In genomic region chr11:123479048-123479837, GRCh38 we compare ENCODE assay signal across 8 cellular contexts. TPM values are rescaled to one million over a fixed set of nuclear protein-coding genes. Genes with fewer than 3 reads are reported as not detected.
DNase-seq lines count a peak whose midpoint lies in the region; ATAC-seq and TF ChIP-seq lines count a peak whose summit lies in the region.

No MANE protein-coding gene starts in this region.

- TF ChIP-seq POLR2A in NB4 (IDR thresholded peaks at IDR 0.05; ENCODE audit: extremely low read depth, insufficient read length): no peak

- no peak overlapping the region for H3K4me2 ChIP-seq in mesenchymal stem cell (ENCODE audit: low read length, poor library complexity, severe bottlenecking)

- no peak overlapping the region for H2AFZ ChIP-seq in mesenchymal stem cell (ENCODE audit: low read depth, low read length)

- H2BK120ac ChIP-seq in mesenchymal stem cell (ENCODE audit: low read depth, low read length): no peak overlapping the region

- no peak overlapping the region for H3K23ac ChIP-seq in mesenchymal stem cell (ENCODE audit: low read length in 2 of 2)

- H3K79me1 ChIP-seq in mesenchymal stem cell (replicated peaks; ENCODE audit: low read length, poor library complexity, severe bottlenecking): no peaks in the 10 kb centered on the region

- peak overlapping the region; percentile 39 for H3K9ac ChIP-seq in mesenchymal stem cell (ENCODE audit: low read length)

- peak; percentile 88 for DNase-seq in NB4 (ENCODE audit: low read depth)
- DNase-seq in mesenchymal stem cell: no peak
- no peak for DNase-seq in HK-2 (ENCODE audit: unreplicated experiment)
- DNase-seq in activated CD8-positive, alpha-beta memory T cell treated with anti-CD3 and anti-CD28 coated beads, Interleukin-2, amount 50 U/mL, for 4 hours: no peak
- DNase-seq in ascending aorta (ENCODE audit: low spot score in 2 of 2): no peak
- no peak for DNase-seq in AG20443 (ENCODE audit: low spot score)

- H2BK15ac ChIP-seq in mesenchymal stem cell (ENCODE audit: low read depth, poor library complexity, severe bottlenecking): no peak overlapping the region

- TF ChIP-seq CTCF in NB4 (IDR thresholded peaks at IDR 0.05; ENCODE audit: low read depth, low read length) (peak; percentile 12), ascending aorta (IDR thresholded peaks at IDR 0.05) (no peak)

- no peaks in the 10 kb centered on the region for H3K27me3 ChIP-seq in mesenchymal stem cell (ENCODE audit: control insufficient read depth in 1 of 2, insufficient read depth in 1 of 2, low read length in 2 of 2)
- no peaks in the 10 kb centered on the region for H3K27me3 ChIP-seq in ascending aorta

- H3K14ac ChIP-seq in mesenchymal stem cell (ENCODE audit: low read length in 2 of 2): no peak overlapping the region

- H3K9me3 ChIP-seq in mesenchymal stem cell (ENCODE audit: control insufficient read depth, low read length): no peaks in the 10 kb centered on the region
- no peaks in the 10 kb centered on the region for H3K9me3 ChIP-seq in ascending aorta

- ATAC-seq in GM18861 (IDR thresholded peaks at IDR 0.05; ENCODE audit: unreplicated experiment): peak; percentile 76
- ATAC-seq in HG02610 (IDR thresholded peaks at IDR 0.05; ENCODE audit: unreplicated experiment): peak; percentile 80

- H4K8ac ChIP-seq in mesenchymal stem cell (ENCODE audit: low read length): no peak overlapping the region

- no peak overlapping the region for H3K4ac ChIP-seq in mesenchymal stem cell (ENCODE audit: low read depth in 1 of 2, low read length in 2 of 2)

- H3K27ac ChIP-seq in mesenchymal stem cell (ENCODE audit: low read length, poor library complexity, severe bottlenecking): no peak overlapping the region
- H3K27ac ChIP-seq in ascending aorta: no peak overlapping the region

- no peak overlapping the region for H2BK12ac ChIP-seq in mesenchymal stem cell (ENCODE audit: low read length in 2 of 2)

- 81% methylated on average over 12 of the region's 12 CpGs for WGBS in mesenchymal stem cell

- H2BK5ac ChIP-seq in mesenchymal stem cell (ENCODE audit: low read depth, low read length, poor library complexity, severe bottlenecking): no peak overlapping the region

- H3K18ac ChIP-seq in mesenchymal stem cell (ENCODE audit: low read depth in 1 of 2, low read length in 2 of 2): no peak overlapping the region

- intact Hi-C loops in ascending aorta (cut with DNase I): loop anchor here (5.0 to 10.0 kb wide), 2 partner anchors 72 to 374 kb away; no protein-coding TSS in a partner anchor

- H4K91ac ChIP-seq in mesenchymal stem cell (ENCODE audit: low read length): no peak overlapping the region

- H3K36me3 ChIP-seq in mesenchymal stem cell (ENCODE audit: control insufficient read depth in 1 of 2, insufficient read depth in 2 of 2, low read depth in 1 of 2, low read length in 2 of 2) (peaks cover 0 to 4% of the 10 kb centered on the region in 2 experiments), ascending aorta (no peaks in the 10 kb centered on the region)

- H3K4me3 ChIP-seq in NB4 (ENCODE audit: low read depth, low read length): peak overlapping the region; percentile 54
- H3K4me3 ChIP-seq in mesenchymal stem cell (ENCODE audit: insufficient read depth in 1 of 2, low read depth in 1 of 2, low read length in 2 of 2): no peak overlapping the region
- H3K4me3 ChIP-seq in ascending aorta: no peak overlapping the region

- H2AK5ac ChIP-seq in mesenchymal stem cell (ENCODE audit: low read length, severe bottlenecking): no peak overlapping the region

- H3K4me1 ChIP-seq in mesenchymal stem cell (ENCODE audit: control insufficient read depth, insufficient read depth, low read depth, low read length) (peaks cover 5% of the 10 kb centered on the region), ascending aorta (peaks cover 0 to 5% of the 10 kb centered on the region in 2 donors)

RNA-seq across cellular contexts. Expression of gene GRAMD1B, which starts 49.2 kb away (rescaled TPM):
- polyA plus RNA-seq in mesenchymal stem cell (2013, experiment 1 of 2): 1.1 TPM
- polyA plus RNA-seq in mesenchymal stem cell (2013, experiment 2 of 2): 0.97 TPM
- total RNA-seq in ascending aorta: 1.4 TPM
